In genomic region chr13:75299206-75299605, GRCh38 we compare ENCODE assay signal across 25 cellular contexts.
DNase-seq lines count a peak whose midpoint lies in the region; ATAC-seq, FAIRE-seq and TF ChIP-seq lines count a peak whose summit lies in the region.
"Had no signal": no experiment of that assay in that cellular context is flagged by ENCODE, and none has a peak within 500 bp of the region (broad histone marks: within the 10 kb centered on the region; RNA-seq: fewer than 3 reads in every experiment).

No MANE protein-coding gene starts in this region.

- H3K27ac ChIP-seq in KOPT-K1 (ENCODE audit: low read depth, low read length, poor library complexity, severe bottlenecking) (peak overlapping the region; percentile 2), dorsolateral prefrontal cortex (no peak overlapping the region)
- H3K27ac ChIP-seq: left ventricle myocardium inferior, psoas muscle had no signal

- H3K4me1 ChIP-seq in neuron (ENCODE audit: insufficient read depth, low read length), result peaks cover 11% of the 10 kb centered on the region
- H3K4me1 ChIP-seq: HAP-1 had no signal

- H3K4me1 Mint-ChIP-seq in activated CD4-positive, alpha-beta T cell treated with anti-CD3 and anti-CD28 coated beads for 36 hours, result peaks cover 55% of the 10 kb centered on the region

- peak overlapping the region; percentile 29 for H3K4me3 Mint-ChIP-seq in activated CD4-positive, alpha-beta T cell treated with anti-CD3 and anti-CD28 coated beads for 36 hours
- H3K4me3 Mint-ChIP-seq: brain; CD4-positive, alpha-beta memory T cell had no signal

- H3K9me3 Mint-ChIP-seq in activated CD4-positive, alpha-beta T cell treated with anti-CD3 and anti-CD28 coated beads for 36 hours (ENCODE audit: low read depth), result no peaks in the 10 kb centered on the region
- H3K9me3 Mint-ChIP-seq: brain; CD4-positive, alpha-beta memory T cell had no signal

- TF ChIP-seq CTCF in bronchial epithelial cell (IDR thresholded peaks at IDR 0.05; ENCODE audit: insufficient read depth, low read length, severe bottlenecking) (no peak), GM10248 (IDR thresholded peaks at IDR 0.05; ENCODE audit: control extremely low read depth, extremely low read depth, low read depth, missing control alignments) (no peak), dorsolateral prefrontal cortex (IDR thresholded peaks at IDR 0.05 in 54 of 56, conservative IDR thresholded peaks at IDR 0.05 in 2 of 56; ENCODE audit: low read depth in 1 of 56, partially characterized antibody in 56 of 56) (no peak)

- no peaks in the 10 kb centered on the region for H3K27me3 ChIP-seq in bronchial epithelial cell (ENCODE audit: control insufficient read depth, insufficient read depth, low read length)
- no peaks in the 10 kb centered on the region for H3K27me3 ChIP-seq in neuron (ENCODE audit: insufficient read depth, low read length)
- no peaks in the 10 kb centered on the region for H3K27me3 ChIP-seq in dorsolateral prefrontal cortex

- POLR2A ChIA-PET in activated CD4-positive, alpha-beta T cell treated with anti-CD3 and anti-CD28 coated beads for 36 hours (lab: Charles Lee), result no interaction called here
- POLR2A ChIA-PET in GM10248 (lab: Yijun Ruan, JAX), result no interaction called here

- H3K4me3 ChIP-seq in bronchial epithelial cell (ENCODE audit: low read depth, low read length) (no peak overlapping the region), neuron (ENCODE audit: low read length) (no peak overlapping the region), dorsolateral prefrontal cortex (no peak overlapping the region)
- H3K4me3 ChIP-seq: HAP-1, left ventricle myocardium inferior, psoas muscle had no signal

- H3K36me3 ChIP-seq in KOPT-K1 (ENCODE audit: insufficient read depth, low read length) (peaks cover 30% of the 10 kb centered on the region), bronchial epithelial cell (ENCODE audit: control insufficient read depth, insufficient read depth, low read length) (peaks cover 2% of the 10 kb centered on the region), neuron (ENCODE audit: insufficient read depth, low read length) (no peaks in the 10 kb centered on the region)
- H3K36me3 ChIP-seq: HAP-1 had no signal

- intact Hi-C loops in activated CD4-positive, alpha-beta T cell treated with anti-CD3 and anti-CD28 coated beads for 36 hours (cut with DNase I, micrococcal nuclease), result no loop called here
- intact Hi-C loops in dorsolateral prefrontal cortex (cut with DNase I), result no loop called here

- CTCF ChIA-PET in activated CD4-positive, alpha-beta T cell treated with anti-CD3 and anti-CD28 coated beads for 36 hours (lab: Charles Lee), result no interaction called here
- CTCF ChIA-PET in GM10248 (lab: Yijun Ruan, JAX), result no interaction called here

- peaks cover 36% of the 10 kb centered on the region for H3K36me3 Mint-ChIP-seq in activated CD4-positive, alpha-beta T cell treated with anti-CD3 and anti-CD28 coated beads for 36 hours (ENCODE audit: low read depth)
- H3K36me3 Mint-ChIP-seq: brain had no signal

- DNase-seq in activated CD4-positive, alpha-beta T cell treated with anti-CD3 and anti-CD28 coated beads for 36 hours, result no peak
- DNase-seq in activated CD4-positive, alpha-beta T cell treated with anti-CD3 and anti-CD28 coated beads, Interleukin-2, amount 50 U/mL, for 1 hour, result no peak
- DNase-seq in bronchial epithelial cell (ENCODE audit: low read depth) (no peak), GM10248 (ENCODE audit: extremely low spot score) (no peak), dorsolateral prefrontal cortex (no peak), DMS79 (lab: John Stamatoyannopoulos, UW) (no peak)
- DNase-seq: 8988T; activated CD4-positive, alpha-beta T cell treated with anti-CD3 and anti-CD28 coated beads for 4 hours; activated effector memory CD4-positive, alpha-beta T cell treated with Interleukin-2 at 50 U/mL for 16 hours; CD4-positive, alpha-beta memory T cell; DMS153; effector memory CD4-positive, alpha-beta T cell; foreskin fibroblast; GDM1; left ventricle myocardium inferior; NCI-H1048; NCI-H187; NCI-H2227 treated with DMSO at 0.1 percent for 48 hours; psoas muscle; RPMI8226; trophoblast cell had no signal

- peak; percentile 79 for FAIRE-seq in bronchial epithelial cell (lab: Jason Lieb, UNC)

- H3K27me3 Mint-ChIP-seq in activated CD4-positive, alpha-beta T cell treated with anti-CD3 and anti-CD28 coated beads for 36 hours, result no peaks in the 10 kb centered on the region
- H3K27me3 Mint-ChIP-seq: brain; CD4-positive, alpha-beta memory T cell had no signal

- peak overlapping the region; percentile 68 for H3K27ac Mint-ChIP-seq in activated CD4-positive, alpha-beta T cell treated with anti-CD3 and anti-CD28 coated beads for 36 hours

- no peak for ATAC-seq in activated CD4-positive, alpha-beta T cell treated with anti-CD3 and anti-CD28 coated beads for 36 hours
- ATAC-seq: psoas muscle had no signal

- peak overlapping the region; percentile 3 for H2AFZ ChIP-seq in neuron (ENCODE audit: low read depth, low read length)

- no peaks in the 10 kb centered on the region for H3K9me3 ChIP-seq in KOPT-K1 (ENCODE audit: insufficient read depth, low read length, poor library complexity, severe bottlenecking)
- H3K9me3 ChIP-seq in neuron (ENCODE audit: low read length), result no peaks in the 10 kb centered on the region
- H3K9me3 ChIP-seq: HAP-1, left ventricle myocardium inferior, psoas muscle had no signal
